In the genomic region with DNA sequence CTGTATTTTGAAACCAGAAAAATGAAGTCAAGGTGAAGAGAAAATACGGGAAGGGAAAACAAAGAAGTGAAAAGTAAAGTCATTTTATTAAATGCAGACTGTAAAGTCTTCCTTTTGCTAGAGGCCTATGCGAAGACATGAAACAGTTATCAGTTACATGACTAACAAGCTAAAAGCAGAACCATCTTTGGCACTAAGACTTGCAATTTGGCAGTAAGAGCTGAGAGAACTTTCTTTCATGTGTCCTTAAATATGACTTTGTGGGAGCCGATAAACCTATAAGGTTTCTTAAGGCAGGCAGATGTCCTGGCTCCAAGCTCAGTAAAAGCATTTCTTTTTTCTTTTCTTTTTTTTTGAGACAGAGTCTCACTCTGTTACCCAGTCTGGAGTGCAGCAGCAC, we compare ENCODE assay signal across 13 cellular contexts.
"Had no signal": no experiment of that assay in that cellular context is flagged by ENCODE, and none has a peak within 500 bp of the region (broad histone marks: within the 10 kb centered on the region; RNA-seq: fewer than 3 reads in every experiment).

No MANE protein-coding gene starts in this region.

- H3K4me1 ChIP-seq: left ventricle myocardium inferior, psoas muscle, right lobe of liver had no signal

- DNase-seq: activated CD4-positive, alpha-beta T cell treated with anti-CD3 and anti-CD28 coated beads for 1 hour; activated CD4-positive, alpha-beta T cell treated with anti-CD3 and anti-CD28 coated beads, Interleukin-2, amount 50 U/mL, for 48 hours; activated gamma-delta T cell; activated T-cell treated with anti-CD3 and anti-CD28 coated beads, Interleukin-2, amount 50 U/mL, for 48 hours; kidney; left ventricle myocardium inferior; nephron progenitor cell; psoas muscle; right lobe of liver; T-helper 9 cell; transverse colon had no signal

- H3K4me2 ChIP-seq: hepatocyte had no signal

- ATAC-seq: psoas muscle; right lobe of liver; stimulated activated memory B cell treated with anti-CD40 and anti-IgM and Interleukin-4, amounts not matched to agents 10 μg/mL and 1 μg/mL and 100 μg/mL, for 72 hours had no signal

- H3K27ac ChIP-seq: hepatocyte, left ventricle myocardium inferior, psoas muscle, right lobe of liver, transverse colon had no signal

- H3K4me3 ChIP-seq: hepatocyte, left ventricle myocardium inferior, psoas muscle, right lobe of liver, transverse colon had no signal

- H3K9me3 ChIP-seq: left ventricle myocardium inferior, psoas muscle, right lobe of liver, transverse colon had no signal

- H2AFZ ChIP-seq: hepatocyte had no signal

- H3K36me3 ChIP-seq: left ventricle myocardium inferior, right lobe of liver, transverse colon had no signal

- H3K27me3 ChIP-seq: hepatocyte, right lobe of liver, transverse colon had no signal
